Comparison of ENCODE assay signal across 20 cellular contexts in genomic region chr20:12306107-12306506, GRCh38.
DNase-seq lines count a peak whose midpoint lies in the region; ATAC-seq and TF ChIP-seq lines count a peak whose summit lies in the region.
"Had no signal": no experiment of that assay in that cellular context is flagged by ENCODE, and none has a peak within 500 bp of the region (broad histone marks: within the 10 kb centered on the region; RNA-seq: fewer than 3 reads in every experiment).

No MANE protein-coding gene starts in this region.

- WGBS in smooth muscle cell (ENCODE audit: low lambda C conversion rate), result 67% methylated on average over 2 of the region's 2 CpGs

- peak overlapping the region; percentile 8 for H2AFZ ChIP-seq in smooth muscle cell (ENCODE audit: low read depth)

- H3K4me1 Mint-ChIP-seq in nephron progenitor cell, result peaks cover 10% of the 10 kb centered on the region
- H3K4me1 Mint-ChIP-seq: activated naive CD8-positive, alpha-beta T cell treated with anti-CD3 and anti-CD28 coated beads for 36 hours had no signal

- no peaks in the 10 kb centered on the region for H3K79me2 ChIP-seq in smooth muscle cell (ENCODE audit: low read depth)

- H3F3A ChIP-seq in smooth muscle cell (ENCODE audit: low read depth), result no peaks in the 10 kb centered on the region

- no peaks in the 10 kb centered on the region for H3K36me3 Mint-ChIP-seq in nephron progenitor cell (ENCODE audit: low read depth)
- H3K36me3 Mint-ChIP-seq: activated naive CD8-positive, alpha-beta T cell treated with anti-CD3 and anti-CD28 coated beads for 36 hours; type B pancreatic cell had no signal

- H3K27me3 Mint-ChIP-seq in nephron progenitor cell (ENCODE audit: low read depth, poor library complexity), result peaks cover 2% of the 10 kb centered on the region
- H3K27me3 Mint-ChIP-seq: activated naive CD8-positive, alpha-beta T cell treated with anti-CD3 and anti-CD28 coated beads for 36 hours; type B pancreatic cell had no signal

- H3K4me2 ChIP-seq in smooth muscle cell, result no peak overlapping the region

- no peaks in the 10 kb centered on the region for H3K27me3 ChIP-seq in smooth muscle cell (ENCODE audit: low read depth)

- TF ChIP-seq CTCF in epithelial cell of esophagus (IDR thresholded peaks at IDR 0.05; ENCODE audit: insufficient read depth, low read depth, low read length, missing control alignments) (no peak), smooth muscle cell (IDR thresholded peaks at IDR 0.05; ENCODE audit: borderline replicate concordance, insufficient read depth, poor library complexity, severe bottlenecking) (no peak), nephron progenitor cell (IDR thresholded peaks at IDR 0.05) (no peak)

- H3K9me3 Mint-ChIP-seq in nephron progenitor cell, result peaks cover 13% of the 10 kb centered on the region
- H3K9me3 Mint-ChIP-seq: type B pancreatic cell had no signal

- H4K20me1 ChIP-seq in smooth muscle cell (ENCODE audit: low read depth), result no peaks in the 10 kb centered on the region

- no peaks in the 10 kb centered on the region for H3K9me3 ChIP-seq in smooth muscle cell (replicated peaks; ENCODE audit: low read depth)

- H3K4me3 ChIP-seq in epithelial cell of esophagus (ENCODE audit: low read length) (no peak overlapping the region), smooth muscle cell (no peak overlapping the region)

- no peak overlapping the region for H3K27ac Mint-ChIP-seq in nephron progenitor cell
- H3K27ac Mint-ChIP-seq: activated naive CD8-positive, alpha-beta T cell treated with anti-CD3 and anti-CD28 coated beads for 36 hours had no signal

- peaks cover 10% of the 10 kb centered on the region for H3K4me1 ChIP-seq in smooth muscle cell (ENCODE audit: low read depth)

- H3K36me3 ChIP-seq in smooth muscle cell (ENCODE audit: low read depth), result no peaks in the 10 kb centered on the region

- H3K27ac ChIP-seq in smooth muscle cell (ENCODE audit: low read depth), result no peak overlapping the region

- no peak overlapping the region for H3K4me3 Mint-ChIP-seq in nephron progenitor cell
- H3K4me3 Mint-ChIP-seq: activated naive CD8-positive, alpha-beta T cell treated with anti-CD3 and anti-CD28 coated beads for 36 hours; type B pancreatic cell had no signal

- ATAC-seq in GM21515 (IDR thresholded peaks at IDR 0.05; ENCODE audit: unreplicated experiment), result no peak

- peak; percentile 55 for DNase-seq in NCI-H748 (lab: John Stamatoyannopoulos, UW; ENCODE audit: unreplicated experiment)
- no peak for DNase-seq in NCI-H748 treated with DMSO at 0.1 percent for 48 hours (lab: John Stamatoyannopoulos, UW)
- DNase-seq in NCI-H510A (lab: John Stamatoyannopoulos, UW), result peak; percentile 7
- DNase-seq in epithelial cell of esophagus (ENCODE audit: low read depth), result peak; percentile 10
- no peak for DNase-seq in smooth muscle cell (lab: John Stamatoyannopoulos, UW; ENCODE audit: unreplicated experiment)
- no peak for DNase-seq in GM19240 (ENCODE audit: insufficient read length, low spot score)
- DNase-seq in nephron progenitor cell, result no peak
- DNase-seq: activated CD4-positive, alpha-beta T cell treated with anti-CD3 and anti-CD28 coated beads, Interleukin-2, amount 50 U/mL, for 48 hours; activated naive CD8-positive, alpha-beta T cell treated with anti-CD3 and anti-CD28 coated beads for 36 hours; DMS79; effector CD4-positive, alpha-beta T cell; GF-D8; GOT3; KG1; NCI-H1048; NCI-H187; OCI-M1; T1000 had no signal

- no peak overlapping the region for H3K9ac ChIP-seq in smooth muscle cell (ENCODE audit: low read depth)

Comparison
In these comparisons a context has a peak if more than half of its experiments do, and no peak if none do; other contexts are left out.
1. DNase-seq: peak in NCI-H748 (single experiment), NCI-H510A (single experiment) and epithelial cell of esophagus (single experiment); none in NCI-H748 treated with DMSO at 0.1 percent for 48 hours (single experiment), smooth muscle cell (single experiment), GM19240 (single experiment) and nephron progenitor cell (single experiment).